In the genomic region with DNA sequence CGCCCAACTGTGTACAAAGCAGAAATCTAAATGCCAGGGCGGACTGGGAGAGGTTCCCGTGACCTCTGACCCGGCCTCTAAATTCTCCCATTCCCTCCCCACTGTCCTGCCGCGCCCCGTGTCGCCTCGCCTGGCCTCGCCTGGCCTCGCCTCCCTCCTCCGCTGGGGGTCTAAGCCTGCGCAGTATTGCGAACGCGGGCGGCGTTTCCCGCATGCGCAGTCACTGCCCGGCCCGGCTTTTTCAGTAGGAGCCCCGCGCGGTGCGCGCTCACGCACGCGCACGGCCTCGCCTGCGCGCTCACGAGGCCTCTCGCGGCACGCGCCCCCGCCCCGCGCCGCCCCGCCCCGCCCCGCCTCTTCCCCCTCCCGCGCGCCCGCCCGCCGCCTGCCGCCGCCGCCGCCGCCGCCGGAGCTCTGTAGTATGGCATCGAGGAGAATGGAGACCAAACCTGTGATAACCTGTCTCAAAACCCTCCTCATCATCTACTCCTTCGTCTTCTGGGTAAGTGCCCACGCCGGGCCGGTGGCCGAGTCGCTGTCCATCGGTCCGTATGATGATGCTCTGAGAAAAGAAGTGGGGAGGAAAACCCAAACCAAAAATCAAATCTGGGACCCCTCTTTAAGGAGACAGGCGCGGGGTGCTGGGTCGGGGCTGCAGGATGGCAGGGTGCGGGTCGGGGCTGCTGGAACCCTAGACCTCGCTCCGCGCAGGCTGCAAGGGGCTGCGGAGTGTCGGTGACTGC, we compare ENCODE assay signal across 8 cellular contexts. TPM values are rescaled to one million over a fixed set of nuclear protein-coding genes. Genes with fewer than 3 reads are reported as not detected.
A peak's percentile ranks its signal among the peaks of the same experiment; 100 is the strongest.
DNase-seq lines count a peak whose midpoint lies in the region; ATAC-seq and TF ChIP-seq lines count a peak whose summit lies in the region.

A gene with protein sequence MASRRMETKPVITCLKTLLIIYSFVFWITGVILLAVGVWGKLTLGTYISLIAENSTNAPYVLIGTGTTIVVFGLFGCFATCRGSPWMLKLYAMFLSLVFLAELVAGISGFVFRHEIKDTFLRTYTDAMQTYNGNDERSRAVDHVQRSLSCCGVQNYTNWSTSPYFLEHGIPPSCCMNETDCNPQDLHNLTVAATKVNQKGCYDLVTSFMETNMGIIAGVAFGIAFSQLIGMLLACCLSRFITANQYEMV (plus strand): TSS at position 417 of the 743 bp plus-strand sequence. CDS start 5 bp downstream, at position 422.

- H3K27me3 ChIP-seq in adrenal gland (peaks cover under 1% of the 10 kb centered on the region), thyroid gland (no peaks in the 10 kb centered on the region)

- H3K9me3 ChIP-seq in adrenal gland (replicated peaks in 1 of 3) (no peaks in the 10 kb centered on the region), thyroid gland (no peaks in the 10 kb centered on the region)

- H3K36me3 ChIP-seq in adrenal gland (replicated peaks in 1 of 2) (no peaks in the 10 kb centered on the region), thyroid gland (no peaks in the 10 kb centered on the region)

- peak; percentile 72 for DNase-seq in COLO829 (ENCODE audit: low spot score)
- DNase-seq in MV-4-11 (lab: John Stamatoyannopoulos, UW) = peak; percentile 38
- peak; percentile 44 to 74 (median 63) for DNase-seq in T-helper 1 cell
- DNase-seq in adrenal gland = peak; percentile 81 to 92 (median 84)
- DNase-seq in left cardiac atrium = peak; percentile 86
- DNase-seq in posterior cingulate gyrus = peak; percentile 70 to 97 (median 74)
- peak; percentile 84 for DNase-seq in thyroid gland

- intact Hi-C loops in adrenal gland (cut with DNase I) = no loop called here
- intact Hi-C loops in left cardiac atrium (cut with DNase I) = loop anchor here in 1 of 2 donors (5.0 kb wide), 1 partner anchor 96 kb away; no protein-coding TSS in a partner anchor
- intact Hi-C loops in posterior cingulate gyrus (cut with DNase I) = no loop called here
- intact Hi-C loops in thyroid gland (cut with DNase I) = no loop called here

- TF ChIP-seq CTCF in adrenal gland (IDR thresholded peaks at IDR 0.05) = peak in 1 of 6 experiments; percentile 4
- no peak for TF ChIP-seq CTCF in thyroid gland (IDR thresholded peaks at IDR 0.05)

- H3K4me1 ChIP-seq in adrenal gland (replicated peaks in 1 of 2) = no peaks in the 10 kb centered on the region
- peaks cover 0 to 4% of the 10 kb centered on the region in 2 donors for H3K4me1 ChIP-seq in thyroid gland

- ATAC-seq in GM21825 (IDR thresholded peaks at IDR 0.05; ENCODE audit: unreplicated experiment) (peak; percentile 72), left cardiac atrium (peak; percentile 92 to 94)

- H3K4me3 ChIP-seq in adrenal gland (peak within 1 kb of the TSS; percentile 14 to 65 (median 41)), thyroid gland (replicated peaks in 1 of 3) (peak within 1 kb of the TSS; percentile 33 to 53 (median 39))

- peak within 1 kb of the TSS in 3 of 5 donors; percentile 49 to 77 (median 63) for H3K27ac ChIP-seq in adrenal gland
- peak within 1 kb of the TSS in 2 of 3 donors; percentile 48 to 56 for H3K27ac ChIP-seq in thyroid gland

- 0 to 48% (median 14%) methylated on average over 1 to 74 of the region's 78 CpGs for WGBS in adrenal gland, 4 donors
- WGBS in thyroid gland, 2 donors = 0 to 1% methylated on average over 10 of the region's 78 CpGs

- TF ChIP-seq POLR2A in adrenal gland (IDR thresholded peaks at IDR 0.05) = peak in 1 of 2 donors; percentile 27
- TF ChIP-seq POLR2A in thyroid gland (IDR thresholded peaks at IDR 0.05) = peak in 1 of 2 donors; percentile 43

RNA-seq across cellular contexts. Expression of the gene that starts here (rescaled TPM):
- total RNA-seq in adrenal gland (100 to 1,000 TPM in 1 of 8 donors, 10 to 100 TPM in 7; 52.3 to 142 (median 86.3) TPM), left cardiac atrium (10 to 100 TPM; 73.0 to 96.3 TPM), thyroid gland (10 to 100 TPM; 38.1 to 66.2 (median 55.2) TPM)
- polyA plus RNA-seq in adrenal gland = 100 to 1,000 TPM in 1 of 3 donors, 10 to 100 TPM in 2; 47.8 to 133 (median 86.9) TPM

Comparison
In these comparisons a context has a peak if more than half of its experiments do, and no peak if none do; other contexts are left out.
1. Peak in every context shown above with its lines: DNase-seq, ATAC-seq, H3K4me3 ChIP-seq and H3K27ac ChIP-seq.